In the genomic region with DNA sequence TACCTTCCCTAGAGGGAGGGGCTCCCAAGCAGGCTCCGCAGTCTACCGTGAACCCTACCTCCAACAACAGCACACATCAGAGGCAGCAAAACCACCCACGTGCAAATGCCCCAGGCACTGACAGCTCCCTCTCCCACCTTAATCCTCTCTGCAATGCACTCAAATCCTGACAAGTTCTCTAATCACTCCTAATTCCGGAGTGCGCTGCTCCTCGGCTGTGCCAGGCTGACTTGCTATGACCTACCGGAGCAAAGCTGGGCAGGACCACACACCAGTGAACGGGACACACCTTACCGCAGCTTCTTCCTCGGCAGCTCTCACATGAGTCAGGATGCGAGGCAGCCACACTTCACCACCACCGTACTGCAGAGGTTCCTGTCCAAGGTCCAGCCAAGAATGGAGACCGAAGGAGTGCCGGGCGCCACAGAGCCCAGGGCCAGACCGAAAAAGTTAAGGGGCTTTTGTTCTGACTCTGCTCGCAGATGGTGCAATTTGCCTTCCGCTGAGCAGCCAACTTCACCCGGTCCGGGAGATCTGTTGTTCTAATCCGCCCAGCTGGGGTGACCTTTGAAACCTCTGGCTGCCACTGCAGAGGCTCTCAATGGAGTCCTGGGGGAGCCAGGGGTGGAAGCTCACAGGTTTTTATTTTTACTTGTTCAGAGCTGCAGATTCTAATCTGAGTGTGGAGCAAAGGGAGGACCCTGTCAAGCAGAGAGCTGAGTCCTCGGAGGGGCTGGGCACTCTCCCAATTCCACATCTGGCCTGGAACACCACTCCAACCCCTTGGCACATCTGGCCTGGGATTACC, we compare ENCODE assay signal across 1 cellular context.
TF ChIP-seq lines count a peak whose summit lies in the region.

No MANE protein-coding gene starts in this region.

TF ChIP-seq in HepG2, 621 proteins besides CTCF, POLR2A, EP300 and RAD21 (continued from another document and continues in another):
- peak; percentile 96 for TF ChIP-seq HNF4G (IDR thresholded peaks at IDR 0.05; ENCODE audit: borderline replicate concordance, low read depth, low read length)
- no peak; the same call in none of the 2 replicates for TF ChIP-seq HNF4G (CRISPR knock-in tag; IDR thresholded peaks at IDR 0.05; ENCODE audit: borderline replicate concordance, low read depth)
- TF ChIP-seq HMG20B (CRISPR knock-in tag; conservative IDR thresholded peaks at IDR 0.05) = no peak
- no peak for TF ChIP-seq REXO4 (CRISPR knock-in tag; IDR thresholded peaks at IDR 0.05; ENCODE audit: borderline replicate concordance)
- no peak for TF ChIP-seq MAFK (conservative IDR thresholded peaks at IDR 0.05 in 1 of 2, IDR thresholded peaks at IDR 0.05 in 1 of 2; ENCODE audit: low read length in 2 of 2)
- TF ChIP-seq, protein P1, sequence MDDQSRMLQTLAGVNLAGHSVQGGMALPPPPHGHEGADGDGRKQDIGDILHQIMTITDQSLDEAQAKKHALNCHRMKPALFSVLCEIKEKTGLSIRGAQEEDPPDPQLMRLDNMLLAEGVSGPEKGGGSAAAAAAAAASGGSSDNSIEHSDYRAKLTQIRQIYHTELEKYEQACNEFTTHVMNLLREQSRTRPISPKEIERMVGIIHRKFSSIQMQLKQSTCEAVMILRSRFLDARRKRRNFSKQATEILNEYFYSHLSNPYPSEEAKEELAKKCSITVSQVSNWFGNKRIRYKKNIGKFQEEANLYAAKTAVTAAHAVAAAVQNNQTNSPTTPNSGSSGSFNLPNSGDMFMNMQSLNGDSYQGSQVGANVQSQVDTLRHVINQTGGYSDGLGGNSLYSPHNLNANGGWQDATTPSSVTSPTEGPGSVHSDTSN (CRISPR knock-in tag; IDR thresholded peaks at IDR 0.05; ENCODE audit: borderline replicate concordance) = no peak
- TF ChIP-seq ELF3 (CRISPR knock-in tag; IDR thresholded peaks at IDR 0.05) = peak; percentile 39; the same call in 1 of the 2 replicates
- TF ChIP-seq ZNF3 (CRISPR knock-in tag; IDR thresholded peaks at IDR 0.05) = no peak
- 0 out of 2 replicates have a peak, but pooled peaks have one; percentile 30 for TF ChIP-seq RBFOX2 (IDR thresholded peaks at IDR 0.05; ENCODE audit: low read depth, low read length)
- TF ChIP-seq ZNF33B (CRISPR knock-in tag; IDR thresholded peaks at IDR 0.05) = no peak
- TF ChIP-seq FOXO1 (CRISPR knock-in tag; IDR thresholded peaks at IDR 0.05) = no peak
- peak; percentile 64; the same call in 1 of the 2 replicates for TF ChIP-seq ZNF441 (CRISPR knock-in tag; IDR thresholded peaks at IDR 0.05; ENCODE audit: borderline replicate concordance)
- no peak for TF ChIP-seq NFYC (CRISPR knock-in tag; IDR thresholded peaks at IDR 0.05)
- TF ChIP-seq ZBED4 (CRISPR knock-in tag; IDR thresholded peaks at IDR 0.05; ENCODE audit: borderline replicate concordance) = no peak
- no peak for TF ChIP-seq TAF15 (IDR thresholded peaks at IDR 0.05; ENCODE audit: low read depth, low read length, poor library complexity, severe bottlenecking)
- no peak for TF ChIP-seq ZBTB1 (CRISPR knock-in tag; IDR thresholded peaks at IDR 0.05; ENCODE audit: borderline replicate concordance)
- TF ChIP-seq EZH2 (conservative IDR thresholded peaks at IDR 0.05; ENCODE audit: low read depth, low read length) = no peak
- TF ChIP-seq ZC3H4 (CRISPR knock-in tag; IDR thresholded peaks at IDR 0.05; ENCODE audit: borderline replicate concordance) = no peak
- TF ChIP-seq ZMYM4 (CRISPR knock-in tag; IDR thresholded peaks at IDR 0.05) = no peak; the same call in 1 of the 2 replicates
- no peak for TF ChIP-seq ZNF839 (CRISPR knock-in tag; IDR thresholded peaks at IDR 0.05; ENCODE audit: borderline replicate concordance)
- peak; percentile 19; the same call in 1 of the 2 replicates for TF ChIP-seq ZNF768 (CRISPR knock-in tag; IDR thresholded peaks at IDR 0.05)
- no peak for TF ChIP-seq SP4 (CRISPR knock-in tag; IDR thresholded peaks at IDR 0.05)
- 0 out of 2 replicates have a peak, but pooled peaks have one; percentile 39 for TF ChIP-seq RFXANK (CRISPR knock-in tag; IDR thresholded peaks at IDR 0.05)
- TF ChIP-seq ZBTB39 (CRISPR knock-in tag; IDR thresholded peaks at IDR 0.05) = 0 out of 2 replicates have a peak, but pooled peaks have one; percentile 30
- TF ChIP-seq ZNF329 (CRISPR knock-in tag; IDR thresholded peaks at IDR 0.05; ENCODE audit: low read depth) = no peak
- TF ChIP-seq ZBTB21 (CRISPR knock-in tag; IDR thresholded peaks at IDR 0.05) = no peak
- no peak for TF ChIP-seq ZNF468 (CRISPR knock-in tag; IDR thresholded peaks at IDR 0.05)
- no peak for TF ChIP-seq PHB2 (IDR thresholded peaks at IDR 0.05; ENCODE audit: partially characterized antibody)
- TF ChIP-seq KIAA2018 (CRISPR knock-in tag; IDR thresholded peaks at IDR 0.05; ENCODE audit: borderline replicate concordance) = no peak
- TF ChIP-seq FOXC1 (CRISPR knock-in tag; IDR thresholded peaks at IDR 0.05; ENCODE audit: borderline replicate concordance) = peak; percentile 48; the same call in 1 of the 2 replicates
- TF ChIP-seq ZNF781 (CRISPR knock-in tag; IDR thresholded peaks at IDR 0.05; ENCODE audit: borderline replicate concordance, not compliant biosample characterization) = peak; percentile 54
- TF ChIP-seq ZNF761 (CRISPR knock-in tag; conservative IDR thresholded peaks at IDR 0.05) = 0 out of 2 replicates have a peak, but pooled peaks have one; percentile 22
- TF ChIP-seq CREB1 (IDR thresholded peaks at IDR 0.05) = no peak
- no peak for TF ChIP-seq CREB1 (CRISPR knock-in tag; IDR thresholded peaks at IDR 0.05)
- no peak for TF ChIP-seq ZBTB25 (CRISPR knock-in tag; IDR thresholded peaks at IDR 0.05)
- TF ChIP-seq HCFC1 (IDR thresholded peaks at IDR 0.05; ENCODE audit: low read depth, low read length) = no peak
- TF ChIP-seq, protein P2, sequence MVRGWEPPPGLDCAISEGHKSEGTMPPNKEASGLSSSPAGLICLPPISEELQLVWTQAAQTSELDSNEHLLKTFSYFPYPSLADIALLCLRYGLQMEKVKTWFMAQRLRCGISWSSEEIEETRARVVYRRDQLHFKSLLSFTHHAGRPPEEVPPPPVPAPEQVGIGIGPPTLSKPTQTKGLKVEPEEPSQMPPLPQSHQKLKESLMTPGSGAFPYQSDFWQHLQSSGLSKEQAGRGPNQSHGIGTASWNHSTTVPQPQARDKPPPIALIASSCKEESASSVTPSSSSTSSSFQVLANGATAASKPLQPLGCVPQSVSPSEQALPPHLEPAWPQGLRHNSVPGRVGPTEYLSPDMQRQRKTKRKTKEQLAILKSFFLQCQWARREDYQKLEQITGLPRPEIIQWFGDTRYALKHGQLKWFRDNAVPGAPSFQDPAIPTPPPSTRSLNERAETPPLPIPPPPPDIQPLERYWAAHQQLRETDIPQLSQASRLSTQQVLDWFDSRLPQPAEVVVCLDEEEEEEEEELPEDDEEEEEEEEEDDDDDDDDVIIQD (CRISPR knock-in tag; IDR thresholded peaks at IDR 0.05; ENCODE audit: low read depth) = no peak
- no peak for TF ChIP-seq ZNF460 (CRISPR knock-in tag; IDR thresholded peaks at IDR 0.05; ENCODE audit: borderline replicate concordance)
- no peak for TF ChIP-seq FOXP1 (IDR thresholded peaks at IDR 0.05)
- TF ChIP-seq FOXP1 (CRISPR knock-in tag; IDR thresholded peaks at IDR 0.05) = no peak
